8 cellular contexts compared by ENCODE assay signal in the genomic region with DNA sequence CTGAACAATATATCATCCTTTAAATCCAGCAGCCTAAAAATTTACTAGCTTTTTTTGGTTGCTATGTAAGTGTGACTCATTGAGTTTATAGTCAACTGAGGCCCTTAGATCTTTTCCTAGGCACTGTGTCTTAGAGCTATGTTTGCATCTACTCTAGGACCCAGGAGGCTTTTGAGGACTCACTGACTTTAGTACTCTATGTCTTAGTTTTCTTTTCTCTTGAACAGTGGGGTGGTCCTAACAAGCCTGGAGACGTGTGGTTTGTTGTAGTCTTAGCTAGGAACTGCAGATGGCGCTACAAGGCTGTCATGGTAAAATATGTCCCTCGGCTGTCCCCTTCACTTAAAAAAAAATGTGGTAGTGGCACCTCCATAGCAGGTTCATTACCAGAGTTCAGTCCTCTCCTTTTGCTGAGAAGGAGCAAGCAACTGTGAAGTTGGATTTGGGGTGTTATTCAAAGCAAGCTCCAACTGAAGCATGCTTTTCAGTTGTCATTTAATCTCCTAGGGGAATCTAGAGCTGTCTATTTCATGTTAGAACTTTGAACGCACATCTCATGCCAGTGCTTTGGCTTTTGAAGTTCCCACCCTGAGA. TPM values are rescaled to one million over a fixed set of nuclear protein-coding genes. Genes with fewer than 3 reads are reported as not detected.
DNase-seq lines count a peak whose midpoint lies in the region; ATAC-seq, FAIRE-seq and TF ChIP-seq lines count a peak whose summit lies in the region.

No MANE protein-coding gene starts in this region.

- peak; percentile 88 for TF ChIP-seq CTCF in brain microvascular endothelial cell (IDR thresholded peaks at IDR 0.05; ENCODE audit: low read depth, low read length, missing control alignments)

- H3K9me3 ChIP-seq in CD4-positive, CD25-positive, alpha-beta regulatory T cell (ENCODE audit: control insufficient read depth in 2 of 2, low read length in 2 of 2): no peaks in the 10 kb centered on the region
- H3K9me3 ChIP-seq in SK-N-MC (ENCODE audit: low read depth, low read length): no peaks in the 10 kb centered on the region

- H3K4me1 ChIP-seq in CD4-positive, CD25-positive, alpha-beta regulatory T cell (ENCODE audit: control insufficient read depth, insufficient read depth, low read length, poor library complexity, severe bottlenecking): no peaks in the 10 kb centered on the region

- H3K36me3 ChIP-seq in CD4-positive, CD25-positive, alpha-beta regulatory T cell (ENCODE audit: control insufficient read depth, insufficient read depth, low read length): no peaks in the 10 kb centered on the region
- H3K36me3 ChIP-seq in SK-N-MC (ENCODE audit: insufficient read depth, low read length) (no peaks in the 10 kb centered on the region), brain microvascular endothelial cell (replicated peaks) (no peaks in the 10 kb centered on the region)

- H3K27ac ChIP-seq in CD4-positive, CD25-positive, alpha-beta regulatory T cell (ENCODE audit: insufficient read depth, low read length, poor library complexity, severe bottlenecking): no peak overlapping the region
- H3K27ac ChIP-seq in SK-N-MC (no peak overlapping the region), brain microvascular endothelial cell (no peak overlapping the region)

- H3K4me3 ChIP-seq in CD4-positive, CD25-positive, alpha-beta regulatory T cell (ENCODE audit: low read depth, low read length): no peak overlapping the region
- H3K4me3 ChIP-seq in SK-N-MC: no peak overlapping the region
- H3K4me3 ChIP-seq in brain microvascular endothelial cell (ENCODE audit: low read depth, low read length): no peak overlapping the region

- ATAC-seq in CD4-positive, CD25-positive, alpha-beta regulatory T cell (ENCODE audit: low read depth in 2 of 2): peak; percentile 75 to 85
- ATAC-seq in GM21390 (IDR thresholded peaks at IDR 0.05; ENCODE audit: unreplicated experiment): peak; percentile 57

- H3K4me3 Mint-ChIP-seq in CD4-positive, CD25-positive, alpha-beta regulatory T cell: peak overlapping the region in 1 of 4 donors; percentile 3

- no peaks in the 10 kb centered on the region for H3K9me3 Mint-ChIP-seq in CD4-positive, CD25-positive, alpha-beta regulatory T cell

- peaks cover 2% of the 10 kb centered on the region for H3K27me3 ChIP-seq in CD4-positive, CD25-positive, alpha-beta regulatory T cell (ENCODE audit: control insufficient read depth, insufficient read depth, low read length)
- H3K27me3 ChIP-seq in brain microvascular endothelial cell (replicated peaks): no peaks in the 10 kb centered on the region

- peaks cover 47% of the 10 kb centered on the region for H3K27me3 Mint-ChIP-seq in CD4-positive, CD25-positive, alpha-beta regulatory T cell

- in situ Hi-C loops in brain microvascular endothelial cell (cut with HindIII; ENCODE audit: low pct_ligation_motif_present, low sequenced_read_pairs): loop anchor here (25.0 kb wide), 1 partner anchor 154 kb away; no protein-coding TSS in a partner anchor

- H3K9ac ChIP-seq in SK-N-MC (ENCODE audit: insufficient read length): no peak overlapping the region

- peaks cover 0 to 3% (median under 1%) of the 10 kb centered on the region in 4 donors for H3K4me1 Mint-ChIP-seq in CD4-positive, CD25-positive, alpha-beta regulatory T cell

- H3K27ac Mint-ChIP-seq in CD4-positive, CD25-positive, alpha-beta regulatory T cell: no peak overlapping the region

- DNase-seq in CD4-positive, CD25-positive, alpha-beta regulatory T cell: peak in 2 of 3 donors; percentile 71 to 81
- DNase-seq in NCI-H146 (lab: John Stamatoyannopoulos, UW): peak; percentile 75
- DNase-seq in SK-N-MC (ENCODE audit: low read depth, low spot score): peak; percentile 78
- peak; percentile 59 for DNase-seq in brain microvascular endothelial cell
- peak in 5 of 6 experiments; percentile 33 to 73 (median 50) for DNase-seq in stimulated activated naive CD4-positive, alpha-beta T cell (lab: John Stamatoyannopoulos, UW)
- no peak for DNase-seq in epidermal melanocyte (ENCODE audit: insufficient read length, low spot score)

- peak; percentile 21 for FAIRE-seq in islet of Langerhans (lab: Jason Lieb, UNC)

- H3K36me3 Mint-ChIP-seq in CD4-positive, CD25-positive, alpha-beta regulatory T cell: no peaks in the 10 kb centered on the region

RNA-seq across cellular contexts. Expression of a gene that starts 8.6 kb away (rescaled TPM):
- 5.5 TPM for total RNA-seq in CD4-positive, CD25-positive, alpha-beta regulatory T cell
- 1 to 10 TPM; 2.4 to 4.8 (median 3.6) TPM for polyA plus RNA-seq in CD4-positive, CD25-positive, alpha-beta regulatory T cell

RNA-seq across cellular contexts. Expression of a gene that starts 12.0 kb away (rescaled TPM):
- total RNA-seq in CD4-positive, CD25-positive, alpha-beta regulatory T cell: not detected
- polyA plus RNA-seq in CD4-positive, CD25-positive, alpha-beta regulatory T cell: not detected

RNA-seq across cellular contexts. Expression of a gene that starts 21.7 kb away (rescaled TPM):
- not detected for total RNA-seq in CD4-positive, CD25-positive, alpha-beta regulatory T cell
- polyA plus RNA-seq in CD4-positive, CD25-positive, alpha-beta regulatory T cell: not detected

RNA-seq across cellular contexts. Expression of a gene that starts 35.6 kb away (rescaled TPM):
- total RNA-seq in CD4-positive, CD25-positive, alpha-beta regulatory T cell: 2.0 TPM
- 1 to 10 TPM; 2.8 to 8.8 (median 4.9) TPM for polyA plus RNA-seq in CD4-positive, CD25-positive, alpha-beta regulatory T cell
